In genomic region chr16:21684199-21684598, GRCh38 we compare ENCODE assay signal across 8 cellular contexts. TPM values are rescaled to one million over a fixed set of nuclear protein-coding genes. Genes with fewer than 3 reads are reported as not detected.
DNase-seq lines count a peak whose midpoint lies in the region; TF ChIP-seq lines count a peak whose summit lies in the region.

No MANE protein-coding gene starts in this region.

- H3K27ac Mint-ChIP-seq in HFFc6, result no peak overlapping the region
- H3K27ac Mint-ChIP-seq in mesothelial cell of epicardium, result no peak overlapping the region

- H3K36me3 Mint-ChIP-seq in HFFc6 (ENCODE audit: low read depth), result no peaks in the 10 kb centered on the region
- no peaks in the 10 kb centered on the region for H3K36me3 Mint-ChIP-seq in mesothelial cell of epicardium

- H3K4me3 Mint-ChIP-seq in HFFc6 (no peak overlapping the region), mesothelial cell of epicardium (no peak overlapping the region)

- no peak overlapping the region for H3K4me3 ChIP-seq in tibial artery

- peaks cover 0 to 5% of the 10 kb centered on the region in 2 donors for H3K27me3 ChIP-seq in tibial artery

- H3K27me3 Mint-ChIP-seq in HFFc6 (ENCODE audit: insufficient read depth) (peaks cover 18% of the 10 kb centered on the region), mesothelial cell of epicardium (ENCODE audit: low read depth) (peaks cover 22% of the 10 kb centered on the region)

- no peaks in the 10 kb centered on the region for H3K4me1 ChIP-seq in tibial artery

- H3K4me1 Mint-ChIP-seq in HFFc6 (ENCODE audit: low read depth), result no peaks in the 10 kb centered on the region
- no peaks in the 10 kb centered on the region for H3K4me1 Mint-ChIP-seq in mesothelial cell of epicardium

- H3K9me3 Mint-ChIP-seq in HFFc6 (no peaks in the 10 kb centered on the region), mesothelial cell of epicardium (no peaks in the 10 kb centered on the region)

- peak; percentile 73 for TF ChIP-seq CTCF in HFFc6 (IDR thresholded peaks at IDR 0.05)
- peak; percentile 61 for TF ChIP-seq CTCF in mesothelial cell of epicardium (IDR thresholded peaks at IDR 0.05; ENCODE audit: unreplicated experiment)
- TF ChIP-seq CTCF in tibial artery (IDR thresholded peaks at IDR 0.05), result no peak

- H3K36me3 ChIP-seq in tibial artery, result no peaks in the 10 kb centered on the region

- intact Hi-C loops in tibial artery (cut with DNase I; ENCODE audit: low total_unique reads), result no loop called here

- DNase-seq in COLO668 (lab: John Stamatoyannopoulos, UW; ENCODE audit: unreplicated experiment), result peak; percentile 42
- DNase-seq in HFFc6, result no peak
- peak; percentile 25 for DNase-seq in activated T-cell treated with anti-CD3 and anti-CD28 coated beads for 48 hours (ENCODE audit: low read depth)
- no peak for DNase-seq in mesothelial cell of epicardium (ENCODE audit: low spot score in 2 of 2, unreplicated experiment in 2 of 2)
- DNase-seq in tibial artery, result no peak
- DNase-seq in putamen (ENCODE audit: low spot score), result no peak
- no peak for DNase-seq in H4 (ENCODE audit: low spot score)
- no peak for DNase-seq in KG1 (lab: John Stamatoyannopoulos, UW)

- no peak overlapping the region for H3K27ac ChIP-seq in tibial artery

- no peaks in the 10 kb centered on the region for H3K9me3 ChIP-seq in tibial artery

RNA-seq across cellular contexts. Expression of gene OTOA, which starts 20.4 kb away (rescaled TPM):
- total RNA-seq in HFFc6 (2021; fragmentation: NEBNext Ultra II Directional; extraction: Animal tissue kit (Norgen Biotek cat#: 25700)), result not detected
- 0.09 to 0.25 TPM (median 0.25 TPM) in 3 replicates for total RNA-seq in mesothelial cell of epicardium
- 0.04 TPM in 1 of 2 replicates, not detected in the other for total RNA-seq in H4 (2014; rRNA removed; shearing (Covaris generic))

RNA-seq across cellular contexts. Expression of gene IGSF6, which starts 31.8 kb away (rescaled TPM):
- not detected for total RNA-seq in HFFc6 (2021; fragmentation: NEBNext Ultra II Directional; extraction: Animal tissue kit (Norgen Biotek cat#: 25700))
- total RNA-seq in mesothelial cell of epicardium, result not detected in 3 replicates
- not detected in 2 replicates for total RNA-seq in H4 (2014; rRNA removed; shearing (Covaris generic))

Comparison
In these comparisons a context has a peak if more than half of its experiments do, and no peak if none do; other contexts are left out.
1. DNase-seq: peak in COLO668 (single experiment) and activated T-cell treated with anti-CD3 and anti-CD28 coated beads for 48 hours (single experiment); none in HFFc6 (single experiment), mesothelial cell of epicardium (0 of 2), tibial artery (0 of 2), putamen (single experiment), H4 (single experiment) and KG1 (single experiment).
2. CTCF ChIP-seq: peak in HFFc6 (single experiment) and mesothelial cell of epicardium (single experiment); none in tibial artery (0 of 2).